In the genomic region with DNA sequence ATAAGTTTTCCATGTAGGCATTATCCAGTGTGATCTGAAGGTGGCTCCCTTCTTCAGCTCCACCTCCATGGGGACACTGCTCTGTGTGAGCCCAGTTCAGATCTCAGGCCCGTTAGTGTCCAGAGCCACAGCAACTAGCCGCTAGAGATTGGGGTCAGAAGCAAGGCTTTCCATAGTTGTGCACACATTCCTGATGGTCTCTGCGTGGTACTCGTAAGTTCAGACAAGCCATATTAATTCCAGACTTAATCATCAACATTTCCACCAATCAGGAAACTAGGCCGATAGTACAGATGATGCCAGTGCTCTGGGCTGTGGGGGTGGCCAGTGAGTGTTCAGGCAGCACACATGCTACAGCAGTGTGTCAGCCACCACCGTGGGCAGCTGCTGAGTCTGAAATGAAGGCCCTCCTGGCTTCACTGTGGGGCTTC, we compare ENCODE assay signal across 10 cellular contexts. TPM values are rescaled to one million over a fixed set of nuclear protein-coding genes. Genes with fewer than 3 reads are reported as not detected.
DNase-seq lines count a peak whose midpoint lies in the region; ATAC-seq and TF ChIP-seq lines count a peak whose summit lies in the region.
"Had no signal": no experiment of that assay in that cellular context is flagged by ENCODE, and none has a peak within 500 bp of the region (broad histone marks: within the 10 kb centered on the region; RNA-seq: fewer than 3 reads in every experiment).

No MANE protein-coding gene starts in this region.

- no peaks in the 10 kb centered on the region for H4K20me1 ChIP-seq in HCT116 (ENCODE audit: insufficient read depth)
- no peaks in the 10 kb centered on the region for H4K20me1 ChIP-seq in fibroblast of lung (ENCODE audit: control insufficient read depth, extremely low read depth, insufficient read depth, low read length)

- BruUV-seq in HCT116 (replicated peaks; lab: Mats Ljungman, UMichigan), result no TSS peak

- RAD21 ChIA-PET in HCT116 (lab: Charles Lee; ENCODE audit: low non-redundant PET in 1 of 2, low total read pairs in 2 of 2, uncharacterized antibody in 2 of 2, unreplicated experiment in 2 of 2), result interaction anchor here (0.5 to 0.6 kb wide), 2 partner anchors 12 to 29 kb away, joined by 3 read pairs; no protein-coding TSS in a partner anchor

- H3K9ac ChIP-seq in HCT116 (ENCODE audit: low read length) (peak overlapping the region; percentile 25), fibroblast of lung (ENCODE audit: insufficient read depth, low read length) (peak overlapping the region; percentile 20), skeletal muscle satellite cell (ENCODE audit: low read depth, low read length) (peak overlapping the region; percentile 63)

- intact Hi-C loops in HCT116 (cut with micrococcal nuclease), result no loop called here

- no peaks in the 10 kb centered on the region for H3K27me3 ChIP-seq in HCT116 (ENCODE audit: insufficient read depth, low read length)
- H3K27me3 ChIP-seq in fibroblast of lung (ENCODE audit: control insufficient read depth, insufficient read depth, low read length), result no peaks in the 10 kb centered on the region
- H3K27me3 ChIP-seq in skeletal muscle satellite cell (ENCODE audit: control insufficient read depth, insufficient read depth, low read length), result no peaks in the 10 kb centered on the region
- H3K27me3 ChIP-seq: sigmoid colon had no signal

- POLR2A ChIA-PET in HCT116 (lab: Charles Lee), result interaction anchor here (0.6 to 4.1 kb wide), 7 partner anchors 10 to 18 kb away, joined by 3 to 20 read pairs (median 8); partner anchors contain the start of gene SYNCRIP
- POLR2A ChIA-PET in T-cell (lab: Charles Lee), result interaction anchor here in 1 of 2 donors (0.6 kb wide), 1 partner anchor 138 kb away, joined by 3 read pairs; no protein-coding TSS in a partner anchor

- CTCF ChIA-PET in HCT116 (lab: Charles Lee), result interaction anchor here (1.1 to 1.3 kb wide), 2 partner anchors 14 to 17 kb away, joined by 5 to 10 read pairs; partner anchors contain the start of gene SYNCRIP
- CTCF ChIA-PET in T-cell (lab: Charles Lee), result no interaction called here

- H3K9me3 ChIP-seq in HCT116 (ENCODE audit: control insufficient read depth in 1 of 2, insufficient read depth in 1 of 2, low read depth in 1 of 2, low read length in 2 of 2) (no peaks in the 10 kb centered on the region; a peak in 1 of 4 replicates), fibroblast of lung (ENCODE audit: control insufficient read depth, insufficient read depth, low read depth, low read length) (no peaks in the 10 kb centered on the region), skeletal muscle satellite cell (replicated peaks; ENCODE audit: low read length) (no peaks in the 10 kb centered on the region)
- H3K9me3 ChIP-seq: sigmoid colon, thoracic aorta had no signal

- no peak overlapping the region for H3K4me3 Mint-ChIP-seq in T-cell
- H3K4me3 Mint-ChIP-seq: T-helper 1 cell treated with Interleukin-12 subunit alpha and Interleukin-12 subunit beta and Interleukin-4 antibody, amounts not matched to agents 30 μg/mL and 1 μg/mL, for 36 hours had no signal

- in situ Hi-C loops in SK-MEL-5 (cut with HindIII; ENCODE audit: low pct_unique_long_range_greater_than_20kb, low sequenced_read_pairs), result no loop called here

- peaks cover 17% of the 10 kb centered on the region for H3K36me3 Mint-ChIP-seq in T-cell

- DNase-seq in HCT116 (ENCODE audit: low read depth, low spot score), result peak; percentile 72
- peak; percentile 74 for DNase-seq in SK-MEL-5 (ENCODE audit: low read depth, low spot score)
- DNase-seq in fibroblast of lung (ENCODE audit: low read depth in 2 of 2), result peak; percentile 87 to 99
- no peak for DNase-seq in NK-92 treated with Interleukin-12 subunit alpha and Interleukin-12 subunit beta, amount 100 ng/mL, for 24 hours (lab: John Stamatoyannopoulos, UW)
- no peak for DNase-seq in activated CD8-positive, alpha-beta memory T cell treated with anti-CD3 and anti-CD28 coated beads, Interleukin-2, amount 50 U/mL, for 4 hours
- DNase-seq in T-cell, result no peak
- DNase-seq: sigmoid colon had no signal

- H3K36me3 ChIP-seq in HCT116 (ENCODE audit: control insufficient read depth in 1 of 2, insufficient read depth in 2 of 2, low read length in 2 of 2), result 0 out of 4 replicates have a peak, but pooled peaks cover 0 to 3% of the 10 kb centered on the region in 2 experiments
- H3K36me3 ChIP-seq in fibroblast of lung (ENCODE audit: control insufficient read depth, insufficient read depth, low read length), result no peaks in the 10 kb centered on the region
- no peaks in the 10 kb centered on the region for H3K36me3 ChIP-seq in skeletal muscle satellite cell (ENCODE audit: insufficient read depth, low read length)
- H3K36me3 ChIP-seq: thoracic aorta had no signal

- H3K4me2 ChIP-seq in HCT116 (ENCODE audit: low read length) (peak overlapping the region; percentile 76), fibroblast of lung (ENCODE audit: extremely low read depth, insufficient read depth, low read length) (peak overlapping the region; percentile 26), skeletal muscle satellite cell (ENCODE audit: low read length) (peak overlapping the region; percentile 62)

- peak; percentile 48 for TF ChIP-seq RAD21 in HCT116 (IDR thresholded peaks at IDR 0.05; ENCODE audit: low read depth)

- TF ChIP-seq POLR2A in HCT116 (IDR thresholded peaks at IDR 0.05; ENCODE audit: borderline replicate concordance, extremely low read depth, insufficient read depth, insufficient read length), result no peak

- ATAC-seq in HCT116, result peak; percentile 98
- ATAC-seq in T-cell (replicated peaks in 1 of 4), result no peak

- no peaks in the 10 kb centered on the region for H3K79me2 ChIP-seq in HCT116 (ENCODE audit: insufficient read depth, low read length)
- no peaks in the 10 kb centered on the region for H3K79me2 ChIP-seq in fibroblast of lung (ENCODE audit: control insufficient read depth, insufficient read depth, low read length)

- peaks cover 2 to 6% (median 3%) of the 10 kb centered on the region in 3 donors for H3K9me3 Mint-ChIP-seq in T-cell

- H2AFZ ChIP-seq in HCT116 (ENCODE audit: low read depth, low read length, poor library complexity, severe bottlenecking) (peak overlapping the region; percentile 87), fibroblast of lung (ENCODE audit: low read length) (peak overlapping the region; percentile 75)

- H3K27ac Mint-ChIP-seq in T-cell, result no peak overlapping the region
- H3K27ac Mint-ChIP-seq: T-helper 1 cell treated with Interleukin-12 subunit alpha and Interleukin-12 subunit beta and Interleukin-4 antibody, amounts not matched to agents 30 μg/mL and 1 μg/mL, for 36 hours had no signal

- H3K9me2 ChIP-seq in HCT116 (ENCODE audit: insufficient read depth), result no peaks in the 10 kb centered on the region

- H3K27me3 Mint-ChIP-seq in T-cell, result no peaks in the 10 kb centered on the region

- H3K4me1 Mint-ChIP-seq in T-cell, result no peaks in the 10 kb centered on the region

- H3K4me3 ChIP-seq in HCT116 (replicated peaks in 1 of 2; ENCODE audit: low read depth in 1 of 2, low read length in 2 of 2), result peak overlapping the region; percentile 16 to 41; a peak in 3 of 4 replicates
- H3K4me3 ChIP-seq in fibroblast of lung (replicated peaks in 1 of 4; ENCODE audit: control extremely low read depth in 1 of 4, insufficient read depth in 1 of 4, low read depth in 3 of 4, low read length in 4 of 4), result no peak overlapping the region
- peak overlapping the region; percentile 40 for H3K4me3 ChIP-seq in skeletal muscle satellite cell (ENCODE audit: low read length)
- H3K4me3 ChIP-seq: sigmoid colon, thoracic aorta had no signal

- H3K4me1 ChIP-seq in HCT116 (ENCODE audit: control insufficient read depth in 1 of 2, insufficient read depth in 2 of 2, low read length in 2 of 2), result peaks cover 6 to 13% of the 10 kb centered on the region in 2 experiments; a peak in 3 of 4 replicates
- peaks cover 2% of the 10 kb centered on the region for H3K4me1 ChIP-seq in fibroblast of lung (ENCODE audit: control insufficient read depth, extremely low read depth, insufficient read depth, low read length)
- peaks cover 14% of the 10 kb centered on the region for H3K4me1 ChIP-seq in skeletal muscle satellite cell (ENCODE audit: control insufficient read depth, insufficient read depth, low read length)
- H3K4me1 ChIP-seq: sigmoid colon had no signal

- H3K27ac ChIP-seq in HCT116 (ENCODE audit: low read depth, low read length), result peak overlapping the region; percentile 27
- peak overlapping the region; percentile 64 for H3K27ac ChIP-seq in fibroblast of lung (ENCODE audit: insufficient read depth, low read length)
- H3K27ac ChIP-seq: sigmoid colon, thoracic aorta had no signal

- peak in 2 of 3 experiments; percentile 31 to 43; a peak in 3 of 6 replicates for TF ChIP-seq CTCF in HCT116 (IDR thresholded peaks at IDR 0.05 in 2 of 3, conservative IDR thresholded peaks at IDR 0.05 in 1 of 3; ENCODE audit: borderline replicate concordance in 1 of 3, insufficient read depth in 1 of 3, low read depth in 2 of 3, low read length in 2 of 3)
- TF ChIP-seq CTCF in fibroblast of lung (conservative IDR thresholded peaks at IDR 0.05 in 1 of 2, IDR thresholded peaks at IDR 0.05 in 1 of 2; ENCODE audit: low read depth in 1 of 2, low read length in 2 of 2), result peak in 1 of 2 donors; percentile 47

TF ChIP-seq in HCT116, 20 proteins besides CTCF, POLR2A, EP300 and RAD21:
- no peak for TF ChIP-seq EZH2phosphoT487 (IDR thresholded peaks at IDR 0.05; ENCODE audit: borderline replicate concordance)
- TF ChIP-seq MAX (IDR thresholded peaks at IDR 0.05), result peak; percentile 56; the same call in 1 of the 2 replicates
- peak; percentile 67 for TF ChIP-seq EGR1 (IDR thresholded peaks at IDR 0.05; ENCODE audit: low read depth)
- TF ChIP-seq POLR2AphosphoS5 (IDR thresholded peaks at IDR 0.05; ENCODE audit: low read depth, low read length), result peak; percentile 55; the same call in 1 of the 2 replicates
- no peak for TF ChIP-seq TCF7L2 (IDR thresholded peaks at IDR 0.05; ENCODE audit: borderline replicate concordance, extremely low read depth, insufficient read depth, insufficient read length)

RNA-seq across cellular contexts. Expression of gene SYNCRIP, which starts 17.5 kb away (rescaled TPM):
- total RNA-seq in HCT116 (2021; ENCODE audit: unreplicated experiment) (189 TPM), fibroblast of lung (41.1 and 44.3 TPM in 2 replicates), T-cell (10 to 100 TPM; 73.5 to 85.1 (median 80.5) TPM)
- 59.2 and 79.4 TPM in 2 replicates for polyA plus RNA-seq in HCT116 (2012)
- 67.5 and 68.1 TPM in 2 replicates for total RNA-seq in SK-MEL-5 (2014; rRNA removed; shearing (Covaris generic))
- 60.5 and 77.0 TPM in 2 replicates for polyA plus RNA-seq in SK-MEL-5 (2015; cell fraction: cytosol; rRNA removed)
- polyA plus RNA-seq in SK-MEL-5 (2015; cell fraction: nucleus; rRNA removed), result 47.0 and 54.4 TPM in 2 replicates
- polyA plus RNA-seq in fibroblast of lung, result 29.2 and 37.7 TPM in 2 replicates
- 113 and 147 TPM in 2 replicates for polyA plus RNA-seq in fibroblast of lung (2012)
- 8.2 and 8.8 TPM in 2 replicates for polyA minus RNA-seq in fibroblast of lung (ENCODE audit: low replicate concordance)
- total RNA-seq in skeletal muscle satellite cell (2012; rRNA removed), result 68.8 and 76.6 TPM in 2 replicates

Comparison
In these comparisons a context has a peak if more than half of its experiments do, and no peak if none do; other contexts are left out.
1. DNase-seq: peak in HCT116 (single experiment), SK-MEL-5 (single experiment) and fibroblast of lung (2 of 2); none in NK-92 treated with Interleukin-12 subunit alpha and Interleukin-12 subunit beta, amount 100 ng/mL, for 24 hours (single experiment), activated CD8-positive, alpha-beta memory T cell treated with anti-CD3 and anti-CD28 coated beads, Interleukin-2, amount 50 U/mL, for 4 hours (single experiment) and T-cell (0 of 34).
2. H3K4me2 ChIP-seq: peak in every context shown above with its lines; median percentile 76 in HCT116; 62 in skeletal muscle satellite cell; 26 in fibroblast of lung.
3. H3K4me3 ChIP-seq: peak in HCT116 (2 of 2) and skeletal muscle satellite cell (single experiment); none in fibroblast of lung (0 of 4).
4. Peak in every context shown above with its lines, with median percentiles within 50 percentile points of each other: H3K9ac ChIP-seq.